In the genomic region with DNA sequence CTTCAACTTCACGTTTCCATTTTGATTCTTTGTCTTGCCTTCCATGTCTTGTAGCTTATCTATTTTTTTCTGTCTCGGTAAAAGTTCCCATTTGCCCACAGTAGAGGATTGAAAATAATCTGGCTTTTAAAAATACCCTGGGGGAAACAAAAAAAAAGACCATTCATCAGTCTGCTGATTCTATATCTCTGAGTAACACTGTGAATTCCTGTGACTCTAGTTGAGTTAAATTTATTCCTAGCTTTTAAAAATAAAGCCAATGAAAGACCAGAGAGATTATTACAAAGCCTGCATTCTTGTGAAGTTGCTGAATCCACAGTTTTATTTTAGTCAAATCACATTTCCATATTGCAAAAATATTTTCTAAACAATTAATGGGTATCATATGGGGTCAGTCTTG, we compare ENCODE assay signal across 18 cellular contexts.
A peak's percentile ranks its signal among the peaks of the same experiment; 100 is the strongest.
DNase-seq lines count a peak whose midpoint lies in the region; ATAC-seq, FAIRE-seq and TF ChIP-seq lines count a peak whose summit lies in the region.
"Had no signal": no experiment of that assay in that cellular context is flagged by ENCODE, and none has a peak within 500 bp of the region (broad histone marks: within the 10 kb centered on the region; RNA-seq: fewer than 3 reads in every experiment).

No MANE protein-coding gene starts in this region.

- no peak for TF ChIP-seq POLR2A in A549 (IDR thresholded peaks at IDR 0.05; ENCODE audit: low read length)

- H3K4me1 ChIP-seq in A549 (no peaks in the 10 kb centered on the region), smooth muscle cell (ENCODE audit: low read depth) (no peaks in the 10 kb centered on the region)
- H3K4me1 ChIP-seq in effector memory CD4-positive, alpha-beta T cell (ENCODE audit: control insufficient read depth, insufficient read depth, low read length, poor library complexity, severe bottlenecking) = no peaks in the 10 kb centered on the region

- peaks cover under 1% of the 10 kb centered on the region for H3K9me3 Mint-ChIP-seq in mesothelial cell of epicardium

- TF ChIP-seq RAD21 in A549 (conservative IDR thresholded peaks at IDR 0.05 in 1 of 2, IDR thresholded peaks at IDR 0.05 in 1 of 2) = no peak

- H4K20me1 ChIP-seq in smooth muscle cell (ENCODE audit: low read depth) = no peaks in the 10 kb centered on the region
- H4K20me1 ChIP-seq: BLaER1 had no signal

- H3K79me2 ChIP-seq in smooth muscle cell (ENCODE audit: low read depth) = no peaks in the 10 kb centered on the region

- POLR2A ChIA-PET in A549 (lab: Yijun Ruan, JAX) = no interaction called here

- TF ChIP-seq CTCF in A549 (IDR thresholded peaks at IDR 0.05) (no peak), fibroblast of the aortic adventitia (IDR thresholded peaks at IDR 0.05; ENCODE audit: insufficient read depth, low read length) (no peak), smooth muscle cell (IDR thresholded peaks at IDR 0.05; ENCODE audit: borderline replicate concordance, insufficient read depth, poor library complexity, severe bottlenecking) (no peak), mesothelial cell of epicardium (IDR thresholded peaks at IDR 0.05; ENCODE audit: unreplicated experiment) (no peak)

- no peak overlapping the region for H3K27ac Mint-ChIP-seq in mesothelial cell of epicardium
- H3K27ac Mint-ChIP-seq: CD14-positive monocyte, HFFc6 had no signal

- ATAC-seq in A549 = no peak
- ATAC-seq: HCT116 had no signal

- H3K9ac ChIP-seq in smooth muscle cell (ENCODE audit: low read depth) = no peak overlapping the region
- H3K9ac ChIP-seq: BLaER1 had no signal

- no peaks in the 10 kb centered on the region for H3F3A ChIP-seq in smooth muscle cell (ENCODE audit: low read depth)

- no peak overlapping the region for H3K4me3 Mint-ChIP-seq in mesothelial cell of epicardium
- H3K4me3 Mint-ChIP-seq: CD14-positive monocyte; CD4-positive, alpha-beta memory T cell; HFFc6 had no signal

- no peak overlapping the region for H3K27ac ChIP-seq in A549
- H3K27ac ChIP-seq in smooth muscle cell (ENCODE audit: low read depth) = no peak overlapping the region
- H3K27ac ChIP-seq in effector memory CD4-positive, alpha-beta T cell (ENCODE audit: insufficient read depth, low read length, poor library complexity, severe bottlenecking) = no peak overlapping the region
- H3K27ac ChIP-seq: 22Rv1, BLaER1 had no signal

- no peak for TF ChIP-seq EP300 in A549 (IDR thresholded peaks at IDR 0.05)

- peaks cover 7% of the 10 kb centered on the region for H3K4me1 Mint-ChIP-seq in mesothelial cell of epicardium
- H3K4me1 Mint-ChIP-seq: CD14-positive monocyte had no signal

- no peaks in the 10 kb centered on the region for H3K9me3 ChIP-seq in A549
- H3K9me3 ChIP-seq in smooth muscle cell (replicated peaks; ENCODE audit: low read depth) = no peaks in the 10 kb centered on the region
- H3K9me3 ChIP-seq in effector memory CD4-positive, alpha-beta T cell (ENCODE audit: control insufficient read depth, low read length) = no peaks in the 10 kb centered on the region
- H3K9me3 ChIP-seq: BLaER1 had no signal

- no peaks in the 10 kb centered on the region for H3K36me3 ChIP-seq in smooth muscle cell (ENCODE audit: low read depth)
- H3K36me3 ChIP-seq in effector memory CD4-positive, alpha-beta T cell (ENCODE audit: control insufficient read depth, insufficient read depth, low read length) = no peaks in the 10 kb centered on the region
- H3K36me3 ChIP-seq: BLaER1 had no signal

- CTCF ChIA-PET in A549 (lab: Yijun Ruan, JAX) = no interaction called here

- H3K27me3 Mint-ChIP-seq in mesothelial cell of epicardium (ENCODE audit: low read depth) = no peaks in the 10 kb centered on the region

- in situ Hi-C loops in SK-MEL-5 (cut with HindIII; ENCODE audit: low pct_unique_long_range_greater_than_20kb, low sequenced_read_pairs) = no loop called here

- H2AFZ ChIP-seq in smooth muscle cell (ENCODE audit: low read depth) = no peak overlapping the region

- DNase-seq in A549 (ENCODE audit: low read depth in 1 of 2, low spot score in 1 of 2) = no peak
- DNase-seq in SK-MEL-5 (ENCODE audit: low read depth, low spot score) = peak; percentile 55
- DNase-seq in fibroblast of the aortic adventitia (ENCODE audit: low read depth) = peak; percentile 13
- DNase-seq in smooth muscle cell (lab: John Stamatoyannopoulos, UW; ENCODE audit: unreplicated experiment) = no peak
- DNase-seq in effector memory CD4-positive, alpha-beta T cell = no peak
- no peak for DNase-seq in activated CD4-positive, alpha-beta T cell treated with anti-CD3 and anti-CD28 coated beads, Interleukin-2, amount 50 U/mL, for 1 hour
- no peak for DNase-seq in mesothelial cell of epicardium (ENCODE audit: low spot score in 2 of 2, unreplicated experiment in 2 of 2)
- DNase-seq: Calu3; CD4-positive, alpha-beta memory T cell; DMS79 treated with DMSO at 0.1 percent for 48 hours; GF-D8; GOT3; H7; HFFc6 had no signal

- H3K27me3 ChIP-seq in smooth muscle cell (ENCODE audit: low read depth) = no peaks in the 10 kb centered on the region
- no peaks in the 10 kb centered on the region for H3K27me3 ChIP-seq in effector memory CD4-positive, alpha-beta T cell (replicated peaks; ENCODE audit: control insufficient read depth, insufficient read depth, low read length, poor library complexity, severe bottlenecking)
- H3K27me3 ChIP-seq: BLaER1 had no signal

- H3K4me3 ChIP-seq in A549 (no peak overlapping the region), fibroblast of the aortic adventitia (ENCODE audit: low read depth, low read length) (no peak overlapping the region), smooth muscle cell (no peak overlapping the region)
- H3K4me3 ChIP-seq in effector memory CD4-positive, alpha-beta T cell (ENCODE audit: insufficient read depth, low read depth, low read length, poor library complexity, severe bottlenecking) = no peak overlapping the region
- H3K4me3 ChIP-seq: BLaER1 had no signal

- H3K36me3 Mint-ChIP-seq in mesothelial cell of epicardium = no peaks in the 10 kb centered on the region
- H3K36me3 Mint-ChIP-seq: CD14-positive monocyte; CD4-positive, alpha-beta memory T cell had no signal

- WGBS in A549 (ENCODE audit: missing lambda C conversion rate) = 1% methylated on average over 2 of the region's 2 CpGs
- WGBS in smooth muscle cell (ENCODE audit: low lambda C conversion rate) = 32% methylated on average over 2 of the region's 2 CpGs

- H3K4me2 ChIP-seq in A549 (no peak overlapping the region), smooth muscle cell (peak overlapping the region; percentile 31)
- H3K4me2 ChIP-seq: BLaER1 had no signal

- no peak for FAIRE-seq in A549 (lab: Jason Lieb, UNC)

TF ChIP-seq in A549, 52 proteins besides CTCF, POLR2A, EP300 and RAD21:
- no peak for TF ChIP-seq HEYL (CRISPR knock-in tag; IDR thresholded peaks at IDR 0.05)
- TF ChIP-seq MAFK (IDR thresholded peaks at IDR 0.05; ENCODE audit: partially characterized antibody) = peak; percentile 5

Comparison
In these comparisons a context has a peak if more than half of its experiments do, and no peak if none do; other contexts are left out.
1. DNase-seq: peak in SK-MEL-5 (single experiment) and fibroblast of the aortic adventitia (single experiment); none in A549 (0 of 2), smooth muscle cell (single experiment), effector memory CD4-positive, alpha-beta T cell (0 of 3), activated CD4-positive, alpha-beta T cell treated with anti-CD3 and anti-CD28 coated beads, Interleukin-2, amount 50 U/mL, for 1 hour (single experiment) and mesothelial cell of epicardium (0 of 2).